Comparison of ENCODE assay signal across 8 cellular contexts in the genomic region with DNA sequence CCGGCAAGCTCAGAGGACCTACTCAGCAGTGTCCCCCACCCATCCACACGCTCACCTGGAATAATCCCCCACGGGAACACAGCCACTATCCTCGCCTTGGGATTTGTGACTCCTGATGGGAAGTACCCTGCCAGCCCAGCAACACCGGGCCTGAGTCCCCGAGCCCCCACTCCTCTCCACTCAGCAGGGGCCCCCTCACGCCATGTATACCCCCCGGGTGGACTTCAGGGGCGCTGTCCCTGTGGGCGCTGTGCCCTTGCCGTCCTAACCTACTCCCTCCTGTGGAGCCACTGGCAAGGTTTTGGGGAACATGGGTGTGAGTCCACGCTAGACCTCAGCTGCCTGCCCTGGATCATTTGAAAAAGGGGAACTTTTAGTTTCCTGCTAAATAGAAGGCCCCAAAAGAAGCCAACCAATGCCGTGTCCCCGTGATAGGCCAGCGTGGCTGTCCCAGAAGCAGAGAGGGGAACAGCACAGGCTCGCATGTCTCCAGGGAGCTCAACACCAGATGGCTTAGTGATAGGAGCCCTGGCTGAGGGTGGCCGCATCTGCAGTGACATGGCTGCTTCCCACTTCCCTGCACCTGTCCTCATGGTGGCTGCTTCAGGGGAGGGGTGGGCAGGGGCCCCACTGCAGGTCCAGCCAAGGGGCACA.
A peak's percentile ranks its signal among the peaks of the same experiment; 100 is the strongest.
DNase-seq lines count a peak whose midpoint lies in the region; ATAC-seq and TF ChIP-seq lines count a peak whose summit lies in the region.

No MANE protein-coding gene starts in this region.

- peaks cover 61% of the 10 kb centered on the region for H3K4me1 ChIP-seq in DND-41 (ENCODE audit: insufficient read depth, low read length)

- H3K4me3 Mint-ChIP-seq in T-cell (peak overlapping the region in 1 of 3 donors; percentile 61), naive B cell (peak overlapping the region; percentile 69 to 93 (median 82))

- H3K27ac ChIP-seq in DND-41 (ENCODE audit: low read length) = peak overlapping the region; percentile 99

- H2AFZ ChIP-seq in DND-41 (ENCODE audit: low read depth, low read length) = peak overlapping the region; percentile 12

- peak overlapping the region; percentile 91 to 95 for H3K27ac Mint-ChIP-seq in T-cell
- H3K27ac Mint-ChIP-seq in naive B cell = peak overlapping the region; percentile 87 to 99 (median 98)

- peaks cover 42% of the 10 kb centered on the region for H3K79me2 ChIP-seq in DND-41 (ENCODE audit: insufficient read depth, low read length)

- H3K36me3 ChIP-seq in DND-41 (ENCODE audit: insufficient read depth, low read length) = peaks cover 13% of the 10 kb centered on the region

- POLR2A ChIA-PET in T-cell (lab: Charles Lee) = interaction anchor here in 1 of 2 donors (1.3 kb wide), 1 partner anchor 10 kb away, joined by 6 read pairs; no protein-coding TSS in a partner anchor

- H3K4me1 Mint-ChIP-seq in T-cell = peaks cover 63 to 77% (median 70%) of the 10 kb centered on the region in 3 donors
- peaks cover 56 to 68% (median 64%) of the 10 kb centered on the region in 3 donors for H3K4me1 Mint-ChIP-seq in naive B cell

- CTCF ChIA-PET in T-cell (lab: Charles Lee) = interaction anchor here (0.6 to 1.8 kb wide), 5 partner anchors 9 to 157 kb away, joined by 4 to 7 read pairs (median 6); no protein-coding TSS in a partner anchor

- TF ChIP-seq CTCF in DND-41 (IDR thresholded peaks at IDR 0.05; ENCODE audit: borderline replicate concordance, extremely low read depth, low read length, poor library complexity, severe bottlenecking) (no peak), GM10266 (IDR thresholded peaks at IDR 0.05; ENCODE audit: control insufficient read depth, insufficient read depth, low read depth, missing control alignments) (no peak)

- H3K36me3 Mint-ChIP-seq in T-cell = peaks cover 17% of the 10 kb centered on the region
- H3K36me3 Mint-ChIP-seq in naive B cell = peaks cover 4 to 7% of the 10 kb centered on the region in 2 donors

- H3K27me3 Mint-ChIP-seq in T-cell (no peaks in the 10 kb centered on the region), naive B cell (no peaks in the 10 kb centered on the region)

- H3K27me3 ChIP-seq in DND-41 (ENCODE audit: insufficient read depth, low read length, poor library complexity) = no peaks in the 10 kb centered on the region

- no peaks in the 10 kb centered on the region for H3K9me3 ChIP-seq in DND-41 (ENCODE audit: insufficient read depth, low read length, severe bottlenecking)

- H3K9me3 Mint-ChIP-seq in T-cell (no peaks in the 10 kb centered on the region), naive B cell (no peaks in the 10 kb centered on the region)

- peak overlapping the region in 1 of 2 experiments; percentile 55; a peak in 1 of 4 replicates for H3K4me3 ChIP-seq in DND-41 (ENCODE audit: low read depth in 1 of 2, low read length in 2 of 2)

- DNase-seq in DND-41 (peak; percentile 86), T-cell (no peak), naive B cell (peak; percentile 71), GM10266 (ENCODE audit: extremely low spot score) (no peak), NCI-H1105 (lab: John Stamatoyannopoulos, UW) (no peak)
- no peak for DNase-seq in stimulated activated naive CD4-positive, alpha-beta T cell (lab: John Stamatoyannopoulos, UW)

- peak overlapping the region; percentile 73 for H3K9ac ChIP-seq in DND-41 (ENCODE audit: low read depth, low read length)

- ATAC-seq in DND-41 (ENCODE audit: insufficient read depth, low read depth) (peak; percentile 58), HG02938 (IDR thresholded peaks at IDR 0.05; ENCODE audit: unreplicated experiment) (peak; percentile 26), T-cell (replicated peaks in 1 of 4) (no peak), naive B cell (ENCODE audit: low read depth in 2 of 2) (peak; percentile 56 to 61), GM18520 (IDR thresholded peaks at IDR 0.05; ENCODE audit: unreplicated experiment) (no peak)

- peak overlapping the region; percentile 79 for H3K4me2 ChIP-seq in DND-41 (ENCODE audit: insufficient read depth, low read length)

- H4K20me1 ChIP-seq in DND-41 (ENCODE audit: insufficient read depth, low read length) = no peaks in the 10 kb centered on the region

Comparison
In these comparisons a context has a peak if more than half of its experiments do, and no peak if none do; other contexts are left out.
1. ATAC-seq: peak in DND-41 (single experiment), HG02938 (single experiment) and naive B cell (2 of 2); none in T-cell (0 of 4) and GM18520 (single experiment).
2. DNase-seq: peak in DND-41 (single experiment) and naive B cell (single experiment); none in T-cell (0 of 34), stimulated activated naive CD4-positive, alpha-beta T cell (0 of 6), GM10266 (single experiment) and NCI-H1105 (single experiment).